In the genomic region with DNA sequence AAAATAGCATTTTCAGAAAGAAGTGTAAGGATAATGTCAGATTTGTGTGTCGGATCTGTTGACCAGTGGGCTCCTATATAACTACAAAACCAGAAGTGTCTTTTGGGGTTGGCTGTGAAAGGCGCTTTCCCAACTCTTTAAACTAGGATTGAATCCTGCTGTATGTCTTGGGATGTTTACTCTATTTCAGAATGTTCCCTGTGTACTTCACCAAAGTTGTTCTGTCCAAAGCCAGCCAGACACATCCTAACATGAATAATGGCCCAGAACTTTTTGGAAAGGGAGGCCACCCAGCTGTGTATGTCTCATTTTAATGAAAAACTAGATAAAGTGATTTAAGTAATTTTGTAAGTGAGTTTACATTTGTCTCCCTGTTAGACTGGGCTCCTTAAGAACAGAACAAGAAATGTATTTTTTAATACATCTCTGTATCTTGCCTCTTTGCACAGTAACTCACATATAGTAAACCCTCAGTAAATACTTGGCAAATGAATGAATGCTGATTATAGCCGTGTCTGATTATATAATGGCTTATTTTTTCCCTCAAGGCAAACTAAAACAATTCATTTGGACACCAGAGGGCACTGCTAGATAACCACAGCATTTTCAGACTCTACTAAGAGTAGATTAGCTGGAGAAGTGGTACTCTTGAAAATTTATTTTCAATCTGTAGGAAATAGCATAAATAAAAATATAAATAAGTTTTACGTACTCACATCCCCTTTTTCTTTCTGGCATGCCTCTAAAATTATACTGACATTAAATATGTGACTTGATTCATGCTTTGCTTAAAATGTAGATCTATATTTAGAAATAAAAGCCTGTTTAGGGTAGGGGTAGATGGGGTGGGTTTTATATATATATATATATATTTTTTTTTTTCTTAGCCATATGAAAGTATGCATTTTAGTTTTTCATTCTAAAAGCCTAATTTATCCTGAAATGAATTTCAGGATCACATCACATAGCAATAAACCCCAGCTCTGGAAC, we compare ENCODE assay signal across 8 cellular contexts. TPM values are rescaled to one million over a fixed set of nuclear protein-coding genes. Genes with fewer than 3 reads are reported as not detected.
DNase-seq lines count a peak whose midpoint lies in the region; ATAC-seq, FAIRE-seq and TF ChIP-seq lines count a peak whose summit lies in the region.

No MANE protein-coding gene starts in this region.

- no peak overlapping the region for H3K4me3 Mint-ChIP-seq in stimulated activated naive CD8-positive, alpha-beta T cell treated with anti-CD3 and anti-CD28 coated beads, Interleukin-15, Interleukin-2, amounts not matched to agents 100 ng/mL and 50 ng/mL, for 24 hours

- H3K9me3 ChIP-seq in Panc1 (ENCODE audit: control insufficient read depth, insufficient read depth, low read depth, low read length): no peaks in the 10 kb centered on the region

- no peaks in the 10 kb centered on the region for H3K27me3 Mint-ChIP-seq in stimulated activated naive CD8-positive, alpha-beta T cell treated with anti-CD3 and anti-CD28 coated beads, Interleukin-15, Interleukin-2, amounts not matched to agents 100 ng/mL and 50 ng/mL, for 24 hours

- POLR2A ChIA-PET in Panc1 (lab: Charles Lee): no interaction called here

- no peaks in the 10 kb centered on the region for H3K27me3 ChIP-seq in Panc1 (ENCODE audit: control insufficient read depth, insufficient read depth, low read length)

- no peak overlapping the region for H3K27ac ChIP-seq in Panc1 (ENCODE audit: low read length)

- CTCF ChIA-PET in Panc1 (lab: Charles Lee): interaction anchor here (0.7 to 0.9 kb wide), 2 partner anchors 11 to 617 kb away, joined by 3 to 4 read pairs; no protein-coding TSS in a partner anchor

- no peak for DNase-seq in stimulated activated naive CD8-positive, alpha-beta T cell treated with anti-CD3 and anti-CD28 coated beads, Interleukin-15, Interleukin-2, amounts not matched to agents 100 U/mL and 50 U/mL, for 24 hours
- DNase-seq in Panc1 (ENCODE audit: low read depth, low spot score) (no peak), middle frontal gyrus (ENCODE audit: extremely low spot score, low spot score) (peak; percentile 68)
- DNase-seq in activated T-cell treated with anti-CD3 and anti-CD28 coated beads, Interleukin-2, amount 50 U/mL, for 1 hour: no peak

- H3K4me1 Mint-ChIP-seq in stimulated activated naive CD8-positive, alpha-beta T cell treated with anti-CD3 and anti-CD28 coated beads, Interleukin-15, Interleukin-2, amounts not matched to agents 100 ng/mL and 50 ng/mL, for 24 hours (ENCODE audit: low read depth): peaks cover 18% of the 10 kb centered on the region

- H3K36me3 ChIP-seq in Panc1 (ENCODE audit: control insufficient read depth, insufficient read depth, low read length): no peaks in the 10 kb centered on the region; the same call in 1 of the 2 replicates

- intact Hi-C loops in Panc1 (cut with micrococcal nuclease; ENCODE audit: unreplicated experiment): loop anchor here (2.0 kb wide), 2 partner anchors 147 to 587 kb away; no protein-coding TSS in a partner anchor

- peak; percentile 72 for FAIRE-seq in endometrium (lab: Jason Lieb, UNC)

- no peak overlapping the region for H3K4me3 ChIP-seq in Panc1 (ENCODE audit: low read depth in 2 of 2, low read length in 2 of 2)

- H3K36me3 Mint-ChIP-seq in stimulated activated naive CD8-positive, alpha-beta T cell treated with anti-CD3 and anti-CD28 coated beads, Interleukin-15, Interleukin-2, amounts not matched to agents 100 ng/mL and 50 ng/mL, for 24 hours (ENCODE audit: low read depth): peaks cover 32% of the 10 kb centered on the region

- TF ChIP-seq CTCF in LNCAP (IDR thresholded peaks at IDR 0.05): peak; percentile 89
- peak; percentile 58; the same call in 1 of the 2 replicates for TF ChIP-seq CTCF in Panc1 (IDR thresholded peaks at IDR 0.05)

- H3K9me3 Mint-ChIP-seq in stimulated activated naive CD8-positive, alpha-beta T cell treated with anti-CD3 and anti-CD28 coated beads, Interleukin-15, Interleukin-2, amounts not matched to agents 100 ng/mL and 50 ng/mL, for 24 hours: no peaks in the 10 kb centered on the region

- no TSS peak for BruUV-seq in Panc1 (replicated peaks; lab: Mats Ljungman, UMichigan)

- no peaks in the 10 kb centered on the region for H3K4me1 ChIP-seq in Panc1 (ENCODE audit: control insufficient read depth, insufficient read depth, low read length)

- peak overlapping the region; percentile 42 for H3K27ac Mint-ChIP-seq in stimulated activated naive CD8-positive, alpha-beta T cell treated with anti-CD3 and anti-CD28 coated beads, Interleukin-15, Interleukin-2, amounts not matched to agents 100 ng/mL and 50 ng/mL, for 24 hours

- ATAC-seq in stimulated activated naive CD8-positive, alpha-beta T cell treated with anti-CD3 and anti-CD28 coated beads, Interleukin-15, Interleukin-2, amounts not matched to agents 100 U/mL and 50 U/mL, for 24 hours: no peak
- peak; percentile 66; the same call in 1 of the 2 replicates for ATAC-seq in Panc1
- no peak for ATAC-seq in HG02571 (IDR thresholded peaks at IDR 0.05; ENCODE audit: unreplicated experiment)

- in situ Hi-C loops in Panc1 (cut with HindIII; ENCODE audit: low pct_unique_long_range_greater_than_20kb, low sequenced_read_pairs): no loop called here

RNA-seq across cellular contexts. Expression of gene TSEN15, which starts 23.8 kb away (rescaled TPM):
- 31.4 TPM for total RNA-seq in Panc1 (2021; ENCODE audit: unreplicated experiment)
- 41.8 TPM for polyA plus RNA-seq in Panc1 (2012; ENCODE audit: insufficient read length)

RNA-seq across cellular contexts. Expression of gene COLGALT2, which starts 37.8 kb away (rescaled TPM):
- 2.0 TPM for total RNA-seq in Panc1 (2021; ENCODE audit: unreplicated experiment)
- 2.3 TPM for polyA plus RNA-seq in Panc1 (2012; ENCODE audit: insufficient read length)
